ENCODE assay signal across 22 cellular contexts in the genomic region with DNA sequence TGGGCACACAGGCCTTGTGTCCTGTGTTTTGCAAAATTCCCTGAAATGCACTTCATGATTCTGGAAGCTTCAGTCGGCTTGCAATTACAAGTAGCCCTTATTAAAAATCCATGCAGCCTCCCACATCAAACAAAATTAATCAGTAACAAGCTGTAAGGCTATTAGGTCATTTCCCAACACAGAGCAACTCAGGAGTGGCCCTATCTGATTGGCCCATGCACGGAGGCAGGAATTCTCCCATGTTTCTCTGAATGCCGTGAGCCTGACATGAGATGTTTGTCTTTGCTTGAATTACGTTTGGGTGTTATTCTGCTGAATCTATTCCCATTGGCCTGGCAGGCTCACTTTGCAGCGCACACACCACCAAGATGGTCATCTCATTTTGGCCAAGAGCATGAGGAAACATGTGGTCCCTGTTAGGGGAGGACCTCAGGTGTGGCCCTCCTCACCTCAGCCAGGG. TPM values are rescaled to one million over a fixed set of nuclear protein-coding genes. Genes with fewer than 3 reads are reported as not detected.
DNase-seq lines count a peak whose midpoint lies in the region; ATAC-seq, FAIRE-seq and TF ChIP-seq lines count a peak whose summit lies in the region.
"Had no signal": no experiment of that assay in that cellular context is flagged by ENCODE, and none has a peak within 500 bp of the region (broad histone marks: within the 10 kb centered on the region; RNA-seq: fewer than 3 reads in every experiment).

No MANE protein-coding gene starts in this region.

- H3K4me1 ChIP-seq in BE2C (no peaks in the 10 kb centered on the region), kidney (ENCODE audit: control insufficient read depth in 1 of 2, insufficient read depth in 1 of 2, low read depth in 1 of 2, low read length in 2 of 2) (peaks cover 14 to 19% of the 10 kb centered on the region in 2 donors), muscle layer of duodenum (ENCODE audit: control insufficient read depth in 1 of 2, insufficient read depth in 2 of 2, low read length in 2 of 2) (peaks cover 0 to 5% of the 10 kb centered on the region in 2 donors)
- H3K4me1 ChIP-seq: adrenal gland, foreskin keratinocyte had no signal

- H3K4me3 ChIP-seq in BE2C (ENCODE audit: low read depth, low read length) (no peak overlapping the region), kidney (ENCODE audit: low read length in 2 of 2) (no peak overlapping the region), muscle layer of duodenum (ENCODE audit: low read depth in 1 of 2, low read length in 2 of 2) (no peak overlapping the region)
- H3K4me3 ChIP-seq: adrenal gland, GM12878 had no signal

- intact Hi-C loops in kidney (cut with DNase I): loop anchor here (5.0 to 10.0 kb wide), 2 partner anchors 308 to 440 kb away; no protein-coding TSS in a partner anchor

- H3K36me3 ChIP-seq in BE2C (no peaks in the 10 kb centered on the region), kidney (ENCODE audit: control insufficient read depth in 1 of 2, insufficient read depth in 2 of 2, low read length in 2 of 2) (no peaks in the 10 kb centered on the region), muscle layer of duodenum (ENCODE audit: control insufficient read depth in 1 of 2, insufficient read depth in 2 of 2, low read length in 2 of 2) (no peaks in the 10 kb centered on the region)
- H3K36me3 ChIP-seq: adrenal gland had no signal

- peak overlapping the region in 1 of 2 donors; percentile 53 for H3K9ac ChIP-seq in kidney (ENCODE audit: low read length in 2 of 2)

- H3K27me3 ChIP-seq in BE2C (peaks cover 19% of the 10 kb centered on the region), muscle layer of duodenum (ENCODE audit: low read depth, low read length) (no peaks in the 10 kb centered on the region)

- H3K27ac ChIP-seq in kidney (ENCODE audit: low read depth in 2 of 2, low read length in 2 of 2) (peak overlapping the region; percentile 94 to 96), muscle layer of duodenum (ENCODE audit: low read length) (peak overlapping the region; percentile 57)
- H3K27ac ChIP-seq: adrenal gland, foreskin keratinocyte had no signal

- H3K9me3 ChIP-seq in BE2C (0 out of 2 replicates have a peak, but pooled peaks cover 2% of the 10 kb centered on the region), kidney (ENCODE audit: control insufficient read depth in 1 of 2, low read length in 2 of 2) (peaks cover 0 to 5% of the 10 kb centered on the region in 2 donors), muscle layer of duodenum (ENCODE audit: control insufficient read depth in 1 of 2, low read length in 2 of 2) (peaks cover 4 to 6% of the 10 kb centered on the region in 2 donors)
- H3K9me3 ChIP-seq: adrenal gland had no signal

- TF ChIP-seq CTCF in BE2C (IDR thresholded peaks at IDR 0.05; ENCODE audit: low read depth, low read length) (no peak), kidney (IDR thresholded peaks at IDR 0.05; ENCODE audit: borderline replicate concordance, extremely low read depth, insufficient read depth) (no peak), D721Med (IDR thresholded peaks at IDR 0.05; ENCODE audit: insufficient read depth, missing control alignments) (no peak)

- FAIRE-seq in kidney (lab: Jason Lieb, UNC) (peak; percentile 91), D721Med (lab: Jason Lieb, UNC) (no peak)
- FAIRE-seq: endometrium, G401.6, GM12878 had no signal

- DNase-seq in BE2C: peak; percentile 0
- DNase-seq in amniotic epithelial cell (ENCODE audit: low read depth): peak; percentile 41
- DNase-seq in kidney: peak; percentile 56
- no peak for DNase-seq in NCI-H2171 (lab: John Stamatoyannopoulos, UW)
- DNase-seq in OCI-M2 (lab: John Stamatoyannopoulos, UW; ENCODE audit: unreplicated experiment): no peak
- DNase-seq in D721Med (ENCODE audit: insufficient read length, low spot score): no peak
- DNase-seq: adrenal gland; CD4-positive, CD25-positive, alpha-beta regulatory T cell; cerebellar nuclear complex; foreskin keratinocyte; NCI-H1436 treated with DMSO at 0.1 percent for 48 hours; NCI-H446; stimulated activated naive CD4-positive, alpha-beta T cell treated with Interleukin-2 at 50 U/mL for 16 hours had no signal

- no peak for ATAC-seq in HG03520 (IDR thresholded peaks at IDR 0.05; ENCODE audit: unreplicated experiment)
- ATAC-seq: foreskin keratinocyte, GM12878, WTC11 had no signal

RNA-seq across cellular contexts. Expression of a gene that starts 36.9 kb away (rescaled TPM):
- polyA plus RNA-seq in BE2C (2012; ENCODE audit: insufficient read depth, insufficient read length, low read depth): not detected
- total RNA-seq in kidney: not detected
- not detected for polyA plus RNA-seq in kidney (ENCODE audit: insufficient read depth, low read depth, low replicate concordance)
- total RNA-seq: A673; adrenal gland; CD4-positive, CD25-positive, alpha-beta regulatory T cell; foreskin keratinocyte; GM12878; LHCN-M2; mesothelial cell of epicardium; WTC11 had no signal
- polyA plus RNA-seq: adrenal gland; CD4-positive, CD25-positive, alpha-beta regulatory T cell; foreskin keratinocyte; GM12878 had no signal

Comparison
In these comparisons a context has a peak if more than half of its experiments do, and no peak if none do; other contexts are left out.
1. DNase-seq: peak in BE2C (single experiment), amniotic epithelial cell (single experiment) and kidney (single experiment); none in NCI-H2171 (single experiment), OCI-M2 (single experiment) and D721Med (single experiment).